In genomic region chr19:18636183-18636968, GRCh38 we compare ENCODE assay signal across 8 cellular contexts. TPM values are rescaled to one million over a fixed set of nuclear protein-coding genes. Genes with fewer than 3 reads are reported as not detected.
DNase-seq lines count a peak whose midpoint lies in the region; ATAC-seq and TF ChIP-seq lines count a peak whose summit lies in the region.

No MANE protein-coding gene starts in this region.

- intact Hi-C loops in IMR-90 (cut with micrococcal nuclease), result no loop called here

- H3K23ac ChIP-seq in IMR-90 (ENCODE audit: low read depth, low read length), result no peak overlapping the region

- peaks cover 3% of the 10 kb centered on the region for H4K20me1 ChIP-seq in IMR-90 (ENCODE audit: insufficient read depth, low read length)

- no peak overlapping the region for H2BK20ac ChIP-seq in IMR-90 (ENCODE audit: low read depth, low read length)

- H3K4me2 ChIP-seq in IMR-90 (ENCODE audit: low read depth, low read length), result peak overlapping the region; percentile 87

- H2AK5ac ChIP-seq in IMR-90 (ENCODE audit: low read depth, low read length), result no peak overlapping the region

- H4K8ac ChIP-seq in IMR-90 (ENCODE audit: low read depth in 2 of 2, low read length in 2 of 2), result peak overlapping the region; percentile 16 to 56; a peak in 2 of 4 replicates

- H3K9ac ChIP-seq in IMR-90 (ENCODE audit: low read depth, low read length), result peak overlapping the region; percentile 19; the same call in 1 of the 2 replicates

- H3K4me1 ChIP-seq in IMR-90 (ENCODE audit: control insufficient read depth, insufficient read depth, low read length), result peaks cover 7% of the 10 kb centered on the region

- H3K36me3 ChIP-seq in IMR-90 (ENCODE audit: control insufficient read depth, insufficient read depth, low read length), result no peaks in the 10 kb centered on the region

- POLR2A ChIA-PET in IMR-90 (lab: Charles Lee; ENCODE audit: unreplicated experiment), result no interaction called here

- H4K5ac ChIP-seq in IMR-90 (ENCODE audit: low read depth, low read length), result peak overlapping the region; percentile 17; the same call in 1 of the 2 replicates

- peak overlapping the region; percentile 97 for H2AFZ ChIP-seq in IMR-90 (replicated peaks; ENCODE audit: low read length, poor library complexity)

- TF ChIP-seq POLR2A in IMR-90 (IDR thresholded peaks at IDR 0.05; ENCODE audit: low read depth, low read length) (no peak), erythroblast (IDR thresholded peaks at IDR 0.05; ENCODE audit: low read length) (no peak)

- in situ Hi-C loops in IMR-90 (cut with MboI; ENCODE audit: low sequenced_read_pairs), result no loop called here

- H3K4ac ChIP-seq in IMR-90 (ENCODE audit: low read depth, low read length), result 0 out of 2 replicates have a peak overlapping the region, but pooled peaks have one; percentile 40

- no peak for TF ChIP-seq CTCF in IMR-90 (conservative IDR thresholded peaks at IDR 0.05; ENCODE audit: low read depth, low read length)

- H4K91ac ChIP-seq in IMR-90 (ENCODE audit: insufficient read depth, low read depth, low read length), result no peak overlapping the region

- H3K56ac ChIP-seq in IMR-90 (ENCODE audit: extremely low read depth, insufficient read depth, low read length), result no peak overlapping the region

- no TSS peak for BruUV-seq in IMR-90 (replicated peaks; lab: Mats Ljungman, UMichigan)

- H3K9me3 ChIP-seq in IMR-90 (ENCODE audit: control insufficient read depth, insufficient read depth, low read length), result no peaks in the 10 kb centered on the region

- no peak overlapping the region for H2BK15ac ChIP-seq in IMR-90 (ENCODE audit: low read depth, low read length)

- no peak overlapping the region for H3K18ac ChIP-seq in IMR-90 (ENCODE audit: low read depth, low read length)

- peak overlapping the region; percentile 98 for H3K4me3 ChIP-seq in IMR-90 (ENCODE audit: insufficient read depth, low read depth, low read length)

- no peaks in the 10 kb centered on the region for H3K27me3 ChIP-seq in IMR-90 (ENCODE audit: control insufficient read depth, insufficient read depth, low read length)

- CTCF ChIA-PET in IMR-90 (lab: Yijun Ruan, JAX), result no interaction called here

- dilution Hi-C loops in IMR-90 (cut with HindIII; ENCODE audit: low sequenced_read_pairs, unreplicated experiment), result no loop called here

- H3K9me1 ChIP-seq in IMR-90 (ENCODE audit: insufficient read depth, low read length), result peaks cover 12% of the 10 kb centered on the region

- ATAC-seq in GM21529 (IDR thresholded peaks at IDR 0.05; ENCODE audit: unreplicated experiment), result peak; percentile 77
- peak; percentile 99 for ATAC-seq in IMR-90 (ENCODE audit: low read depth)

- peak overlapping the region; percentile 76; the same call in 1 of the 2 replicates for H3K14ac ChIP-seq in IMR-90 (replicated peaks; ENCODE audit: low read depth, low read length)

- H2AK9ac ChIP-seq in IMR-90 (replicated peaks; ENCODE audit: low read depth, low read length, poor library complexity), result peak overlapping the region; percentile 89

- H2BK5ac ChIP-seq in IMR-90 (ENCODE audit: low read depth, low read length, poor library complexity, severe bottlenecking), result peak overlapping the region; percentile 22

- peak; percentile 99 for DNase-seq in D341Med (ENCODE audit: low spot score)
- peak; percentile 93 for DNase-seq in IMR-90
- DNase-seq in OCI-M1 (lab: John Stamatoyannopoulos, UW), result peak; percentile 98
- peak; percentile 98 for DNase-seq in activated T-cell treated with anti-CD3 and anti-CD28 coated beads for 48 hours (ENCODE audit: low read depth)
- peak; percentile 93 to 97 for DNase-seq in erythroblast (lab: John Stamatoyannopoulos, UW)
- peak; percentile 98 for DNase-seq in mucosa of gallbladder (ENCODE audit: low spot score)
- DNase-seq in stimulated activated CD8-positive, alpha-beta memory T cell treated with anti-CD3 and anti-CD28 coated beads, Interleukin-4, amount 100 ng/mL, for 1 hour (ENCODE audit: low read depth in 2 of 2, low spot score in 1 of 2), result peak; percentile 99

- H3K27ac ChIP-seq in IMR-90 (ENCODE audit: insufficient read depth, low read length), result 0 out of 2 replicates have a peak overlapping the region, but pooled peaks have one; percentile 21

- WGBS in IMR-90 (ENCODE audit: extremely low coverage in 2 of 2, insufficient read length in 1 of 2), 2 experiments, result 0% methylated on average over 13 of the region's 44 CpGs; no CpG with 5 or more reads in 1 of the 2 experiments

- H3K79me1 ChIP-seq in IMR-90 (ENCODE audit: low read depth in 1 of 2, low read length in 2 of 2), result peaks cover 14 to 34% of the 10 kb centered on the region in 2 experiments

- H2BK120ac ChIP-seq in IMR-90 (ENCODE audit: low read depth, low read length), result peak overlapping the region; percentile 14; the same call in 1 of the 2 replicates

- no peak for TF ChIP-seq RAD21 in IMR-90 (IDR thresholded peaks at IDR 0.05; ENCODE audit: low read length)

TF ChIP-seq in IMR-90, 13 proteins besides CTCF, POLR2A, EP300 and RAD21:
- no peak for TF ChIP-seq SMC3 (IDR thresholded peaks at IDR 0.05; ENCODE audit: low read depth, low read length)
- peak; percentile 36; the same call in 1 of the 2 replicates for TF ChIP-seq MAZ (IDR thresholded peaks at IDR 0.05; ENCODE audit: borderline replicate concordance, low read depth, low read length)

RNA-seq across cellular contexts. Expression of gene KLHL26, which starts 0.5 kb away (rescaled TPM):
- total RNA-seq in IMR-90 (2012; rRNA removed), result 0.28 and 2.2 TPM in 2 replicates
- 4.7 and 5.8 TPM in 2 replicates for polyA plus RNA-seq in IMR-90 (2012; rRNA removed)
- polyA plus RNA-seq in IMR-90 (2012; cell fraction: cytosol; rRNA removed), result 1.9 and 3.3 TPM in 2 replicates
- polyA plus RNA-seq in IMR-90 (2012; cell fraction: nucleus; rRNA removed; ENCODE audit: low replicate concordance), result 2.6 and 6.8 TPM in 2 replicates
- 16.7 TPM for total RNA-seq in mucosa of gallbladder

RNA-seq across cellular contexts. Expression of gene TMEM59L, which starts 23.7 kb away (rescaled TPM):
- total RNA-seq in IMR-90 (2012; rRNA removed), result under 0.01 and 0.28 TPM in 2 replicates
- polyA plus RNA-seq in IMR-90 (2012; rRNA removed), result 5.9 and 6.1 TPM in 2 replicates
- polyA plus RNA-seq in IMR-90 (2012; cell fraction: cytosol; rRNA removed), result 5.6 and 9.7 TPM in 2 replicates
- 21.2 and 55.5 TPM in 2 replicates for polyA plus RNA-seq in IMR-90 (2012; cell fraction: nucleus; rRNA removed; ENCODE audit: low replicate concordance)
- 10.9 TPM for total RNA-seq in mucosa of gallbladder

RNA-seq across cellular contexts. Expression of gene CRLF1, which starts 29.8 kb away (rescaled TPM):
- total RNA-seq in IMR-90 (2012; rRNA removed) (0.18 and 0.28 TPM in 2 replicates), mucosa of gallbladder (5.8 TPM)
- polyA plus RNA-seq in IMR-90 (2012; rRNA removed), result 3.0 and 3.1 TPM in 2 replicates
- polyA plus RNA-seq in IMR-90 (2012; cell fraction: cytosol; rRNA removed), result 3.2 TPM in 2 replicates
- polyA plus RNA-seq in IMR-90 (2012; cell fraction: nucleus; rRNA removed; ENCODE audit: low replicate concordance), result 0.38 and 2.1 TPM in 2 replicates

RNA-seq across cellular contexts. Expression of gene CRTC1, which starts 47.1 kb away (rescaled TPM):
- total RNA-seq in IMR-90 (2012; rRNA removed) (0.18 and 0.28 TPM in 2 replicates), mucosa of gallbladder (23.6 TPM)
- polyA plus RNA-seq in IMR-90 (2012; rRNA removed), result 5.7 and 6.5 TPM in 2 replicates
- 3.1 and 6.8 TPM in 2 replicates for polyA plus RNA-seq in IMR-90 (2012; cell fraction: cytosol; rRNA removed)
- polyA plus RNA-seq in IMR-90 (2012; cell fraction: nucleus; rRNA removed; ENCODE audit: low replicate concordance), result 28.3 and 53.7 TPM in 2 replicates

RNA-seq across cellular contexts. Expression of gene REX1BD, which starts 47.8 kb away (rescaled TPM):
- 14.2 and 19.2 TPM in 2 replicates for total RNA-seq in IMR-90 (2012; rRNA removed)
- polyA plus RNA-seq in IMR-90 (2012; rRNA removed), result 44.6 and 68.7 TPM in 2 replicates
- polyA plus RNA-seq in IMR-90 (2012; cell fraction: cytosol; rRNA removed), result 147 and 160 TPM in 2 replicates
- polyA plus RNA-seq in IMR-90 (2012; cell fraction: nucleus; rRNA removed; ENCODE audit: low replicate concordance), result 295 and 606 TPM in 2 replicates
- 93.0 TPM for total RNA-seq in mucosa of gallbladder

Comparison
In these comparisons a context has a peak if more than half of its experiments do, and no peak if none do; other contexts are left out.
1. Peak in every context shown above with its lines: DNase-seq, ATAC-seq, H3K4me3 ChIP-seq and H3K27ac ChIP-seq.